ENCODE assay signal across 8 cellular contexts in genomic region chr9:78201158-78201777, GRCh38. TPM values are rescaled to one million over a fixed set of nuclear protein-coding genes. Genes with fewer than 3 reads are reported as not detected.
DNase-seq lines count a peak whose midpoint lies in the region; ATAC-seq and TF ChIP-seq lines count a peak whose summit lies in the region.
"Not testable (repeated sequence)": the region's sequence is repeated elsewhere in the genome, so short reads cannot be mapped to it uniquely, and the experiment has no call there.

No MANE protein-coding gene starts in this region.

- in situ Hi-C loops in brain microvascular endothelial cell (cut with HindIII; ENCODE audit: low pct_ligation_motif_present, low sequenced_read_pairs), result not testable (repeated sequence)

- H3K4me1 Mint-ChIP-seq in activated CD8-positive, alpha-beta T cell treated with anti-CD3 and anti-CD28 coated beads for 36 hours (ENCODE audit: low read depth), result peaks cover 22% of the 10 kb centered on the region

- H3K27ac Mint-ChIP-seq in activated CD8-positive, alpha-beta T cell treated with anti-CD3 and anti-CD28 coated beads for 36 hours, result peak overlapping the region; percentile 47

- peak overlapping the region; percentile 49 for H3K4me3 ChIP-seq in OCI-LY7 (ENCODE audit: low read depth, low read length, poor library complexity, severe bottlenecking)
- H3K4me3 ChIP-seq in brain microvascular endothelial cell (ENCODE audit: low read depth, low read length); mucosa of descending colon: not testable (repeated sequence)

- not testable (repeated sequence) for H3K79me2 ChIP-seq in OCI-LY7 (ENCODE audit: insufficient read depth, low read depth, low read length)

- not testable (repeated sequence) for H3K36me3 Mint-ChIP-seq in activated CD8-positive, alpha-beta T cell treated with anti-CD3 and anti-CD28 coated beads for 36 hours (ENCODE audit: low read depth)

- H3K9me3 Mint-ChIP-seq in activated CD8-positive, alpha-beta T cell treated with anti-CD3 and anti-CD28 coated beads for 36 hours, result peaks cover 28% of the 10 kb centered on the region

- H3K27me3 Mint-ChIP-seq in activated CD8-positive, alpha-beta T cell treated with anti-CD3 and anti-CD28 coated beads for 36 hours, result not testable (repeated sequence)

- ATAC-seq in GM21576 (IDR thresholded peaks at IDR 0.05; ENCODE audit: unreplicated experiment) (peak; percentile 90), HG03571 (IDR thresholded peaks at IDR 0.05; ENCODE audit: unreplicated experiment) (peak; percentile 68), mucosa of descending colon (peak; percentile 72)
- peak; percentile 66 for ATAC-seq in activated CD8-positive, alpha-beta T cell treated with anti-CD3 and anti-CD28 coated beads for 36 hours

- H3K9me2 ChIP-seq in OCI-LY7 (ENCODE audit: insufficient read depth, low read length), result not testable (repeated sequence)

- H3K36me3 ChIP-seq in OCI-LY7 (ENCODE audit: insufficient read depth, low read length); brain microvascular endothelial cell (replicated peaks); mucosa of descending colon (ENCODE audit: low read depth): not testable (repeated sequence)

- POLR2A ChIA-PET in OCI-LY7 (lab: Charles Lee), result interaction anchor here (1.0 to 2.6 kb wide), 4 partner anchors 9 to 96 kb away, joined by 3 to 31 read pairs (median 7); partner anchors contain the start of gene PSAT1
- POLR2A ChIA-PET in activated CD8-positive, alpha-beta T cell treated with anti-CD3 and anti-CD28 coated beads for 36 hours (lab: Charles Lee), result not testable (repeated sequence)

- H3K9me3 ChIP-seq in OCI-LY7 (ENCODE audit: low read length), result peaks cover 15% of the 10 kb centered on the region; the same call in 1 of the 2 replicates
- H3K9me3 ChIP-seq in mucosa of descending colon, result not testable (repeated sequence)

- DNase-seq in Daoy (ENCODE audit: low read depth) (peak; percentile 72), OCI-LY7 (ENCODE audit: low spot score) (peak; percentile 79), brain microvascular endothelial cell (peak; percentile 7), mucosa of descending colon (peak; percentile 62 to 82 (median 71))
- DNase-seq in activated CD8-positive, alpha-beta T cell treated with anti-CD3 and anti-CD28 coated beads for 36 hours, result peak; percentile 79
- peak; percentile 41 for DNase-seq in stimulated activated CD8-positive, alpha-beta memory T cell treated with anti-CD3 and anti-CD28 coated beads, Interleukin-4, amount 100 ng/mL, for 24 hours (ENCODE audit: low read depth)

- intact Hi-C loops in OCI-LY7 (cut with micrococcal nuclease; ENCODE audit: unreplicated experiment), result loop anchor here (1.0 kb wide), 1 partner anchor 35 kb away; the partner anchor contains the start of gene CEP78
- intact Hi-C loops in activated CD8-positive, alpha-beta T cell treated with anti-CD3 and anti-CD28 coated beads for 36 hours (cut with micrococcal nuclease); mucosa of descending colon (cut with DNase I, micrococcal nuclease): not testable (repeated sequence)

- H3K4me3 Mint-ChIP-seq in activated CD8-positive, alpha-beta T cell treated with anti-CD3 and anti-CD28 coated beads for 36 hours, result not testable (repeated sequence)

- CTCF ChIA-PET in OCI-LY7 (lab: Charles Lee; ENCODE audit: unreplicated experiment), result interaction anchor here (0.6 to 1.3 kb wide), 2 partner anchors 9 to 77 kb away, joined by 3 to 5 read pairs; no protein-coding TSS in a partner anchor
- CTCF ChIA-PET in activated CD8-positive, alpha-beta T cell treated with anti-CD3 and anti-CD28 coated beads for 36 hours (lab: Charles Lee), result not testable (repeated sequence)

- not testable (repeated sequence) for H4K20me1 ChIP-seq in OCI-LY7 (ENCODE audit: insufficient read depth, low read length)

- H3K27ac ChIP-seq in OCI-LY7 (ENCODE audit: low read depth, low read length, poor library complexity, severe bottlenecking), result peak overlapping the region; percentile 45
- not testable (repeated sequence) for H3K27ac ChIP-seq in brain microvascular endothelial cell

- H3K27me3 ChIP-seq in brain microvascular endothelial cell (replicated peaks), result not testable (repeated sequence)

- peak overlapping the region; percentile 64 for H3K4me2 ChIP-seq in OCI-LY7 (ENCODE audit: low read length)

- peak; percentile 44; the same call in 1 of the 2 replicates for TF ChIP-seq CTCF in OCI-LY7 (conservative IDR thresholded peaks at IDR 0.05; ENCODE audit: low read length)
- TF ChIP-seq CTCF in activated CD8-positive, alpha-beta T cell treated with anti-CD3 and anti-CD28 coated beads for 36 hours (IDR thresholded peaks at IDR 0.05); brain microvascular endothelial cell (IDR thresholded peaks at IDR 0.05; ENCODE audit: low read depth, low read length, missing control alignments); mucosa of descending colon (IDR thresholded peaks at IDR 0.05): not testable (repeated sequence)

- H3K4me1 ChIP-seq in OCI-LY7 (ENCODE audit: insufficient read depth, low read length, poor library complexity, severe bottlenecking), result peaks cover 41% of the 10 kb centered on the region
- not testable (repeated sequence) for H3K4me1 ChIP-seq in mucosa of descending colon (ENCODE audit: low read depth)

- peak overlapping the region; percentile 89 for H2AFZ ChIP-seq in OCI-LY7 (ENCODE audit: low read length)

- not testable (repeated sequence) for BruUV-seq in OCI-LY7 (replicated peaks; lab: Mats Ljungman, UMichigan)

RNA-seq across cellular contexts. Expression of gene CEP78, which starts 34.6 kb away (rescaled TPM):
- 47.8 and 52.4 TPM in 2 replicates for total RNA-seq in Daoy (2014; rRNA removed; shearing (Covaris generic))
- 59.3 and 65.1 TPM in 2 replicates for total RNA-seq in OCI-LY7 (2014; rRNA removed; shearing (Covaris generic))
- total RNA-seq in OCI-LY7 (2022) (49.5 and 58.0 TPM in 2 replicates), mucosa of descending colon (10 to 100 TPM in 2 of 3 donors, 1 to 10 TPM in 1; 5.7 to 15.6 (median 11.2) TPM)
- 10 to 100 TPM; 37.7 to 40.8 TPM for total RNA-seq in activated CD8-positive, alpha-beta T cell treated with anti-CD3 and anti-CD28 coated beads for 36 hours

Comparison
In these comparisons a context has a peak if more than half of its experiments do, and no peak if none do; other contexts are left out.
1. DNase-seq: peak in every context shown above with its lines; median percentile 79 in OCI-LY7; 79 in activated CD8-positive, alpha-beta T cell treated with anti-CD3 and anti-CD28 coated beads for 36 hours; 72 in Daoy; 71 in mucosa of descending colon; 41 in stimulated activated CD8-positive, alpha-beta memory T cell treated with anti-CD3 and anti-CD28 coated beads, Interleukin-4, amount 100 ng/mL, for 24 hours; 7 in brain microvascular endothelial cell.